In the genomic region with DNA sequence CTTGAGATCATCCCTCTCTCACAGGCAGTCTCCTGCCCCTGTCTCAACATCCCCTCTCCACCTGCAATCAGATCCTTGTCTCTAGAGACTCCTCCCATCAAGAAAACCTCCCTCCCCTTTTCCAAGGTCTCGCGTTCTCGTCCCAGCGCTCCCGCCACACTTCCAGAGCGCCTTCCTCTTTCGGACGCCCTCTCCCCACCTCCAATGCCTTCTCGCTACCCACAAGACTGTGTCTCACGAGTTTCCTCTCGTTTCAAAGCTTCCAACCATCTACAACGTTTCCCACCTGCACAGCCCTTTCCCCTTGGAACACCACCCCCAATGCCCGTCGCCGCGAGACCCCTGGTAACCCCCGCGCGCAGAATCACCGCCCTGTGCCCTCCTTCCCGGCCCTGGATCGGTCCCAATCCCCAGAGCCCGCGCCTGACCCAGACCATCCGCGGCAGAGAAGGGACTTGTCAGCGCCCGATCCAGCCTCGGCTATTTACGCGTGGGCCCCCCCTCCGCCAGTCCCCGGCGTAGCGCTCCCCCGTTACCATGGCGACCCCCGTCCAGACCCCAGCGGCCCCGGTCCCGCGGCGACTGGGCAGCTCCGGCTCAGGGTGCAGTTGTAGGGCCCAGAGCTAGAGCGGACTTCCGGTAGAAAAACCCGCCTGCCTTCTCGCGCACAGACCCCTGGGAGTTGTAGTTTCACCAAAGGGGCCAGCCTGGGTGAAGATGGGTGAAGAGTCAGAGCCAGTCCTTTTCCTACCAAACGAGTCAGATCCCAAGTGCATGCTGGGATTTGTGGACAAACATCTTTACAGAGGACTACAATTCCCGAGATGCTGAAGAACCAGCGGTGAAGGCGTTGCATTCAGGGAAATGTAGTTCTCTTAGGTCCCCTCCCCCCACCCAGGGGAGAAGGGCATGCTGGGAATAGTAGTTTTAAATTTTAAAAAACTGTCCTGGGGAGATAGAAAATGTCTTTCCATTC, we compare ENCODE assay signal across 8 cellular contexts. TPM values are rescaled to one million over a fixed set of nuclear protein-coding genes. Genes with fewer than 3 reads are reported as not detected.
DNase-seq lines count a peak whose midpoint lies in the region; ATAC-seq and TF ChIP-seq lines count a peak whose summit lies in the region.

Gene AP2S1, minus strand, starts transcription at position 619 of the 976 bp plus-strand sequence. Its CDS starts 80 bp downstream, at position 539.

- DNase-seq in EH (ENCODE audit: low read depth) (peak; percentile 100), H4 (ENCODE audit: low spot score) (peak; percentile 99), LoVo (ENCODE audit: low spot score) (peak; percentile 96), RWPE2 (ENCODE audit: low spot score) (peak; percentile 95), fibroblast of mammary gland (ENCODE audit: low read depth) (peak; percentile 99)
- DNase-seq in activated T-helper 2 cell treated with anti-CD3 and anti-CD28 coated beads, Interferon-gamma antibody, Interleukin-2, Interleukin-4, amounts not matched to agents 10 μg/mL and 5 μg/mL and 100 μg/mL, durations not matched to agents 14 hours and 24 hours and 36 hours (ENCODE audit: low spot score) = peak; percentile 92
- DNase-seq in naive thymus-derived CD8-positive, alpha-beta T cell = peak; percentile 76 to 97 (median 93)
- peak; percentile 87 to 95 (median 93) for DNase-seq in stimulated activated naive CD4-positive, alpha-beta T cell (lab: John Stamatoyannopoulos, UW)

- peak within 1 kb of the TSS; percentile 57 for H3K4me3 ChIP-seq in RWPE2 (ENCODE audit: severe bottlenecking)
- H3K4me3 ChIP-seq in fibroblast of mammary gland (ENCODE audit: control insufficient read depth, low read depth, low read length) = peak within 1 kb of the TSS; percentile 80

- TF ChIP-seq CTCF in RWPE2 (IDR thresholded peaks at IDR 0.05; ENCODE audit: poor library complexity, severe bottlenecking) (no peak), fibroblast of mammary gland (conservative IDR thresholded peaks at IDR 0.05; ENCODE audit: control insufficient read depth, insufficient read depth, low read depth, low read length) (no peak)

- no peaks in the 10 kb centered on the region for H3K4me1 ChIP-seq in RWPE2 (ENCODE audit: insufficient read depth, poor library complexity, severe bottlenecking)

- H3K36me3 Mint-ChIP-seq in activated T-helper 2 cell treated with anti-CD3 and anti-CD28 coated beads, Interferon-gamma antibody, Interleukin-2, Interleukin-4, amounts not matched to agents 10 μg/mL and 5 μg/mL and 100 μg/mL, durations not matched to agents 14 hours and 24 hours and 36 hours (ENCODE audit: low read depth) = peaks cover 10% of the 10 kb centered on the region
- H3K36me3 Mint-ChIP-seq in naive thymus-derived CD8-positive, alpha-beta T cell = peaks cover 0 to 13% (median 0%) of the 10 kb centered on the region in 3 donors

- no peaks in the 10 kb centered on the region for H3K9me3 ChIP-seq in RWPE2 (ENCODE audit: severe bottlenecking)

- POLR2A ChIA-PET in naive thymus-derived CD8-positive, alpha-beta T cell (lab: Charles Lee) = interaction anchor here (0.5 to 1.4 kb wide), 7 partner anchors 9 to 500 kb away, joined by 3 to 5 read pairs (median 3); partner anchors contain the start of gene ARHGAP35

- H3K27me3 ChIP-seq in RWPE2 (ENCODE audit: insufficient read depth, poor library complexity, severe bottlenecking) = no peaks in the 10 kb centered on the region

- peak within 1 kb of the TSS; percentile 86 for H3K4me3 Mint-ChIP-seq in activated T-helper 2 cell treated with anti-CD3 and anti-CD28 coated beads, Interferon-gamma antibody, Interleukin-2, Interleukin-4, amounts not matched to agents 10 μg/mL and 5 μg/mL and 100 μg/mL, durations not matched to agents 14 hours and 24 hours and 36 hours (ENCODE audit: low read depth)
- peak within 1 kb of the TSS; percentile 85 to 99 (median 92) for H3K4me3 Mint-ChIP-seq in naive thymus-derived CD8-positive, alpha-beta T cell

- H3K27ac ChIP-seq in RWPE2 (ENCODE audit: poor library complexity, severe bottlenecking) = peak within 1 kb of the TSS; percentile 93

- peaks cover 21% of the 10 kb centered on the region for H3K4me1 Mint-ChIP-seq in activated T-helper 2 cell treated with anti-CD3 and anti-CD28 coated beads, Interferon-gamma antibody, Interleukin-2, Interleukin-4, amounts not matched to agents 10 μg/mL and 5 μg/mL and 100 μg/mL, durations not matched to agents 14 hours and 24 hours and 36 hours (ENCODE audit: low read depth)
- peaks cover 25 to 36% (median 28%) of the 10 kb centered on the region in 4 donors for H3K4me1 Mint-ChIP-seq in naive thymus-derived CD8-positive, alpha-beta T cell

- H3K27ac Mint-ChIP-seq in activated T-helper 2 cell treated with anti-CD3 and anti-CD28 coated beads, Interferon-gamma antibody, Interleukin-2, Interleukin-4, amounts not matched to agents 10 μg/mL and 5 μg/mL and 100 μg/mL, durations not matched to agents 14 hours and 24 hours and 36 hours = peak within 1 kb of the TSS; percentile 83
- H3K27ac Mint-ChIP-seq in naive thymus-derived CD8-positive, alpha-beta T cell = peak within 1 kb of the TSS; percentile 53 to 95 (median 92)

- ATAC-seq in RWPE2 (ENCODE audit: low read depth) = peak; percentile 91
- peak; percentile 94 to 95 for ATAC-seq in naive thymus-derived CD8-positive, alpha-beta T cell

- peaks cover 2% of the 10 kb centered on the region for H3K27me3 Mint-ChIP-seq in activated T-helper 2 cell treated with anti-CD3 and anti-CD28 coated beads, Interferon-gamma antibody, Interleukin-2, Interleukin-4, amounts not matched to agents 10 μg/mL and 5 μg/mL and 100 μg/mL, durations not matched to agents 14 hours and 24 hours and 36 hours (ENCODE audit: low read depth)
- no peaks in the 10 kb centered on the region for H3K27me3 Mint-ChIP-seq in naive thymus-derived CD8-positive, alpha-beta T cell

- no peaks in the 10 kb centered on the region for H3K9me3 Mint-ChIP-seq in activated T-helper 2 cell treated with anti-CD3 and anti-CD28 coated beads, Interferon-gamma antibody, Interleukin-2, Interleukin-4, amounts not matched to agents 10 μg/mL and 5 μg/mL and 100 μg/mL, durations not matched to agents 14 hours and 24 hours and 36 hours
- no peaks in the 10 kb centered on the region for H3K9me3 Mint-ChIP-seq in naive thymus-derived CD8-positive, alpha-beta T cell

- peaks cover 19% of the 10 kb centered on the region for H3K36me3 ChIP-seq in RWPE2 (ENCODE audit: low read depth)

- intact Hi-C loops in activated T-helper 2 cell treated with anti-CD3 and anti-CD28 coated beads, Interferon-gamma antibody, Interleukin-2, Interleukin-4, amounts not matched to agents 10 μg/mL and 5 μg/mL and 100 μg/mL, durations not matched to agents 14 hours and 24 hours and 36 hours (cut with micrococcal nuclease) = loop anchor here (1.0 kb wide), 2 partner anchors 10 to 198 kb away; partner anchors contain the start of genes ARHGAP35 and TMEM160

RNA-seq across cellular contexts. Expression of gene AP2S1, which starts in this region (rescaled TPM):
- total RNA-seq in H4 (2014; rRNA removed; shearing (Covaris generic)) = 363 and 394 TPM in 2 replicates
- 94.0 and 102 TPM in 2 replicates for total RNA-seq in activated T-helper 2 cell treated with anti-CD3 and anti-CD28 coated beads, Interferon-gamma antibody, Interleukin-2, Interleukin-4, amounts not matched to agents 10 μg/mL and 5 μg/mL and 100 μg/mL, durations not matched to agents 14 hours and 24 hours and 36 hours
- 10 to 100 TPM; 39.3 to 40.6 TPM for total RNA-seq in naive thymus-derived CD8-positive, alpha-beta T cell
- polyA plus RNA-seq in naive thymus-derived CD8-positive, alpha-beta T cell = 10 to 100 TPM; 63.8 to 68.3 (median 65.2) TPM

Comparison
In these comparisons a context has a peak if more than half of its experiments do, and no peak if none do; other contexts are left out.
1. Peak in every context shown above with its lines: DNase-seq, ATAC-seq, H3K4me3 ChIP-seq and H3K27ac ChIP-seq.